Comparison of ENCODE assay signal across 2 cellular contexts in genomic region chr7:2253021-2253420, GRCh38.
TF ChIP-seq lines count a peak whose summit lies in the region.

No MANE protein-coding gene starts in this region.

TF ChIP-seq in GM12891, 5 proteins besides CTCF, POLR2A, EP300 and RAD21:
- no peak for TF ChIP-seq POU2F2 (IDR thresholded peaks at IDR 0.05; ENCODE audit: low read depth, low read length)
- TF ChIP-seq POLR2AphosphoS5 (IDR thresholded peaks at IDR 0.05; ENCODE audit: low read depth, low read length) = 0 out of 2 replicates have a peak, but pooled peaks have one; percentile 12
- TF ChIP-seq TAF1 (IDR thresholded peaks at IDR 0.05; ENCODE audit: low read depth, low read length) = no peak
- TF ChIP-seq PAX5 (IDR thresholded peaks at IDR 0.05; ENCODE audit: insufficient read depth, low read length, severe bottlenecking) = no peak
- TF ChIP-seq SPI1 (IDR thresholded peaks at IDR 0.05; ENCODE audit: low read depth, low read length) = no peak

TF ChIP-seq in GM12878, 131 proteins besides CTCF, POLR2A, EP300 and RAD21:
- TF ChIP-seq ZBED1 (IDR thresholded peaks at IDR 0.05; ENCODE audit: borderline replicate concordance) = no peak
- TF ChIP-seq PBX3 (IDR thresholded peaks at IDR 0.05; ENCODE audit: insufficient replicate concordance, low read depth, low read length) = no peak
- 0 out of 2 replicates have a peak, but pooled peaks have one; percentile 30 for TF ChIP-seq PAX5 (IDR thresholded peaks at IDR 0.05; ENCODE audit: borderline replicate concordance, low read depth, low read length)
